ENCODE assay signal across 15 cellular contexts in genomic region chr1:55286851-55287602, GRCh38.
DNase-seq lines count a peak whose midpoint lies in the region; ATAC-seq, FAIRE-seq and TF ChIP-seq lines count a peak whose summit lies in the region.
"Had no signal": no experiment of that assay in that cellular context is flagged by ENCODE, and none has a peak within 500 bp of the region (broad histone marks: within the 10 kb centered on the region; RNA-seq: fewer than 3 reads in every experiment).

No MANE protein-coding gene starts in this region.

- peaks cover 16% of the 10 kb centered on the region for H3K4me1 Mint-ChIP-seq in activated CD4-positive, alpha-beta T cell treated with anti-CD3 and anti-CD28 coated beads for 36 hours
- peaks cover 16% of the 10 kb centered on the region for H3K4me1 Mint-ChIP-seq in activated naive CD8-positive, alpha-beta T cell (ENCODE audit: low read depth)
- H3K4me1 Mint-ChIP-seq in naive B cell: peaks cover 10 to 17% (median 14%) of the 10 kb centered on the region in 3 donors
- no peaks in the 10 kb centered on the region for H3K4me1 Mint-ChIP-seq in Caco-2 (ENCODE audit: low read depth, unreplicated experiment)

- no peaks in the 10 kb centered on the region for H3K27me3 Mint-ChIP-seq in activated CD4-positive, alpha-beta T cell treated with anti-CD3 and anti-CD28 coated beads for 36 hours
- H3K27me3 Mint-ChIP-seq in activated naive CD8-positive, alpha-beta T cell: no peaks in the 10 kb centered on the region
- H3K27me3 Mint-ChIP-seq in naive B cell (peaks cover 5 to 18% (median 9%) of the 10 kb centered on the region in 3 donors), Caco-2 (ENCODE audit: insufficient read depth, unreplicated experiment) (no peaks in the 10 kb centered on the region)

- BruUV-seq in Caco-2 (replicated peaks; lab: Mats Ljungman, UMichigan): no TSS peak

- H3K4me1 ChIP-seq in HAP-1 (no peaks in the 10 kb centered on the region), Caco-2 (no peaks in the 10 kb centered on the region)
- H3K4me1 ChIP-seq: lower lobe of right lung had no signal

- H3K4me3 Mint-ChIP-seq in activated CD4-positive, alpha-beta T cell treated with anti-CD3 and anti-CD28 coated beads for 36 hours: no peak overlapping the region
- peak overlapping the region; percentile 4 for H3K4me3 Mint-ChIP-seq in activated naive CD8-positive, alpha-beta T cell
- peak overlapping the region in 2 of 8 donors; percentile 48 to 64 for H3K4me3 Mint-ChIP-seq in naive B cell
- no peak overlapping the region for H3K4me3 Mint-ChIP-seq in Caco-2 (ENCODE audit: unreplicated experiment)
- H3K4me3 Mint-ChIP-seq: neural crest cell had no signal

- TF ChIP-seq POLR2A in GM12891 (IDR thresholded peaks at IDR 0.05; ENCODE audit: low read depth, low read length): no peak

- ATAC-seq in activated CD4-positive, alpha-beta T cell treated with anti-CD3 and anti-CD28 coated beads for 36 hours: peak; percentile 78
- no peak for ATAC-seq in naive B cell (ENCODE audit: low read depth in 2 of 2)
- ATAC-seq: lower lobe of right lung had no signal

- CTCF ChIA-PET in activated CD4-positive, alpha-beta T cell treated with anti-CD3 and anti-CD28 coated beads for 36 hours (lab: Charles Lee): interaction anchor here (0.6 to 1.4 kb wide), 3 partner anchors 9 to 39 kb away, joined by 3 to 6 read pairs (median 3); no protein-coding TSS in a partner anchor
- CTCF ChIA-PET in RWPE1 (lab: Yijun Ruan, JAX) (no interaction called here), Caco-2 (lab: Charles Lee) (no interaction called here)

- H3K27ac Mint-ChIP-seq in activated CD4-positive, alpha-beta T cell treated with anti-CD3 and anti-CD28 coated beads for 36 hours: peak overlapping the region; percentile 81
- H3K27ac Mint-ChIP-seq in activated naive CD8-positive, alpha-beta T cell: peak overlapping the region; percentile 75
- H3K27ac Mint-ChIP-seq in naive B cell (peak overlapping the region in 5 of 6 donors; percentile 10 to 74 (median 44)), Caco-2 (ENCODE audit: unreplicated experiment) (no peak overlapping the region)

- H3K36me3 Mint-ChIP-seq in activated CD4-positive, alpha-beta T cell treated with anti-CD3 and anti-CD28 coated beads for 36 hours (ENCODE audit: low read depth): no peaks in the 10 kb centered on the region
- no peaks in the 10 kb centered on the region for H3K36me3 Mint-ChIP-seq in activated naive CD8-positive, alpha-beta T cell
- no peaks in the 10 kb centered on the region for H3K36me3 Mint-ChIP-seq in naive B cell
- H3K36me3 Mint-ChIP-seq in Caco-2 (ENCODE audit: insufficient read depth, unreplicated experiment): no peaks in the 10 kb centered on the region

- no peaks in the 10 kb centered on the region for H3K9me3 Mint-ChIP-seq in activated CD4-positive, alpha-beta T cell treated with anti-CD3 and anti-CD28 coated beads for 36 hours (ENCODE audit: low read depth)
- no peaks in the 10 kb centered on the region for H3K9me3 Mint-ChIP-seq in activated naive CD8-positive, alpha-beta T cell (ENCODE audit: low read depth)
- H3K9me3 Mint-ChIP-seq in naive B cell (no peaks in the 10 kb centered on the region), Caco-2 (ENCODE audit: unreplicated experiment) (no peaks in the 10 kb centered on the region)
- H3K9me3 Mint-ChIP-seq: neural crest cell had no signal

- no peaks in the 10 kb centered on the region for H3K36me3 ChIP-seq in HAP-1 (replicated peaks)
- H3K36me3 ChIP-seq in Caco-2 (ENCODE audit: control insufficient read depth, insufficient read depth, low read length): no peaks in the 10 kb centered on the region
- H3K36me3 ChIP-seq: lower lobe of right lung had no signal

- peak; percentile 53 for DNase-seq in activated CD4-positive, alpha-beta T cell treated with anti-CD3 and anti-CD28 coated beads for 36 hours
- no peak for DNase-seq in activated CD4-positive, alpha-beta T cell treated with anti-CD3 and anti-CD28 coated beads for 4 hours
- no peak for DNase-seq in GM12891 (ENCODE audit: insufficient read length, low spot score)
- no peak for DNase-seq in naive B cell
- DNase-seq in RWPE1 (ENCODE audit: low spot score): no peak
- no peak for DNase-seq in HAP-1 (ENCODE audit: low spot score in 2 of 2)
- DNase-seq in Caco-2: no peak
- DNase-seq: COR-L47, lower lobe of right lung, NCI-H2029 treated with DMSO at 0.1 percent for 48 hours, substantia nigra had no signal

- no peaks in the 10 kb centered on the region for H3K9me3 ChIP-seq in HAP-1
- H3K9me3 ChIP-seq in Caco-2: no peaks in the 10 kb centered on the region
- H3K9me3 ChIP-seq: lower lobe of right lung had no signal

- TF ChIP-seq CTCF in RWPE1 (conservative IDR thresholded peaks at IDR 0.05; ENCODE audit: low read depth) (no peak), Caco-2 (IDR thresholded peaks at IDR 0.05; ENCODE audit: insufficient read depth in 1 of 2, low read depth in 1 of 2, low read length in 1 of 2, severe bottlenecking in 1 of 2, unreplicated experiment in 1 of 2) (no peak)

- no peak overlapping the region for H3K27ac ChIP-seq in RWPE1
- H3K27ac ChIP-seq: lower lobe of right lung had no signal

- no peak overlapping the region for H3K4me3 ChIP-seq in HAP-1
- H3K4me3 ChIP-seq in Caco-2 (ENCODE audit: low read depth, low read length): no peak overlapping the region
- H3K4me3 ChIP-seq: lower lobe of right lung had no signal

- no peaks in the 10 kb centered on the region for H3K27me3 ChIP-seq in HAP-1 (ENCODE audit: low read depth)
- no peaks in the 10 kb centered on the region for H3K27me3 ChIP-seq in Caco-2 (replicated peaks; ENCODE audit: control insufficient read depth, insufficient read depth, low read length)

- in situ Hi-C loops in HAP-1 (cut with MboI; ENCODE audit: low sequenced_read_pairs): loop anchor here (10.0 kb wide), 1 partner anchor 1298 kb away; no protein-coding TSS in a partner anchor

- intact Hi-C loops in activated CD4-positive, alpha-beta T cell treated with anti-CD3 and anti-CD28 coated beads for 36 hours (cut with DNase I, micrococcal nuclease): loop anchor here (2.0 to 10.0 kb wide), 5 partner anchors 52 to 1420 kb away; no protein-coding TSS in a partner anchor
- intact Hi-C loops in Caco-2 (cut with micrococcal nuclease; ENCODE audit: unreplicated experiment): loop anchor here (10.0 kb wide), 1 partner anchor 608 kb away; no protein-coding TSS in a partner anchor

- FAIRE-seq in GM12891 (lab: Jason Lieb, UNC): peak; percentile 31
- FAIRE-seq: A204.1, frontal cortex had no signal

- POLR2A ChIA-PET in activated CD4-positive, alpha-beta T cell treated with anti-CD3 and anti-CD28 coated beads for 36 hours (lab: Charles Lee): no interaction called here
- POLR2A ChIA-PET in RWPE1 (lab: Yijun Ruan, JAX; ENCODE audit: low non-redundant PET) (no interaction called here), Caco-2 (lab: Charles Lee) (no interaction called here)

TF ChIP-seq in GM12891, 5 proteins besides CTCF, POLR2A, EP300 and RAD21:
- no peak for TF ChIP-seq TAF1 (IDR thresholded peaks at IDR 0.05; ENCODE audit: low read depth, low read length)
- no peak for TF ChIP-seq POU2F2 (IDR thresholded peaks at IDR 0.05; ENCODE audit: low read depth, low read length)
- TF ChIP-seq PAX5 (IDR thresholded peaks at IDR 0.05; ENCODE audit: insufficient read depth, low read length, severe bottlenecking): no peak
- TF ChIP-seq POLR2AphosphoS5 (IDR thresholded peaks at IDR 0.05; ENCODE audit: low read depth, low read length): no peak
- TF ChIP-seq SPI1 (IDR thresholded peaks at IDR 0.05; ENCODE audit: low read depth, low read length): no peak
